Comparison of ENCODE assay signal across 1 cellular context in genomic region chr16:234468-235305, GRCh38.
TF ChIP-seq lines count a peak whose summit lies in the region.

FAM234A (plus strand) TSS chr16:234821; CDS start chr16:254414, 19,593 bp downstream.

TF ChIP-seq in SK-N-SH, 30 proteins besides CTCF, POLR2A, EP300 and RAD21 (continued from another document):
- no peak for TF ChIP-seq ZBTB33 (IDR thresholded peaks at IDR 0.05; ENCODE audit: borderline replicate concordance, low read depth)
- TF ChIP-seq TCF12 (IDR thresholded peaks at IDR 0.05) = no peak
- no peak for TF ChIP-seq IRF3 (IDR thresholded peaks at IDR 0.05; ENCODE audit: low read depth, low read length)
- peak; percentile 82 for TF ChIP-seq POLR2AphosphoS5 (IDR thresholded peaks at IDR 0.05; ENCODE audit: low read depth, low read length)
